8 cellular contexts compared by ENCODE assay signal in the genomic region with DNA sequence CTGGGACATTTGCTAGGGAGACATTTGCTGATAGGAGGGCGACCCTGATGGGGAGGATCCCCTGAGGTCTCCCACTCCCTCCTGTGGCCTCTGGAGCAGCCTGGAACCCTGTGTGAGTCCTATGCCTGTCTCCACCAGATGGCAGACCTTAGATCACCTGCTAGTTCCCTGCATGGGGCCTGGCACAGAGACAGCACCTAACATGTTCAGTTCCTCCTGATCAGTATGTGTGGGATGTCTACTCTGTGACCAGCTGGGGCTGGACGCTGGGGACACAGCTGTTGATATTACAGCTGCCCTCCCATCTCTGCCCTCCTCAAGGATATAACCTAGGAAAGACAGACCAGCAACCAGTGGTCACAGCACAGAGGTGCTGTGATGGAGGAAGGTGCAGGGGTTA. TPM values are rescaled to one million over a fixed set of nuclear protein-coding genes. Genes with fewer than 3 reads are reported as not detected.
DNase-seq lines count a peak whose midpoint lies in the region; ATAC-seq and TF ChIP-seq lines count a peak whose summit lies in the region.

No MANE protein-coding gene starts in this region.

- H3K4me3 ChIP-seq in CD8-positive, alpha-beta memory T cell (ENCODE audit: low read length) = peak overlapping the region; percentile 2
- no peak overlapping the region for H3K4me3 ChIP-seq in OCI-LY3 (ENCODE audit: low read length)

- H3K36me3 Mint-ChIP-seq in CD8-positive, alpha-beta memory T cell = peaks cover 0 to 16% (median 2%) of the 10 kb centered on the region in 3 donors

- peak overlapping the region; percentile 87 to 99 (median 96) for H3K27ac Mint-ChIP-seq in CD8-positive, alpha-beta memory T cell

- no peak overlapping the region for H3K4me2 ChIP-seq in OCI-LY3 (ENCODE audit: low read length)

- peak overlapping the region; percentile 89 for H3K27ac ChIP-seq in CD8-positive, alpha-beta memory T cell (ENCODE audit: low read depth, low read length)
- no peak overlapping the region for H3K27ac ChIP-seq in OCI-LY3 (ENCODE audit: low read length)
- H3K27ac ChIP-seq in caudate nucleus (ENCODE audit: low read depth, low read length) = no peak overlapping the region

- no peaks in the 10 kb centered on the region for H3K79me2 ChIP-seq in OCI-LY3 (ENCODE audit: low read length)

- DNase-seq in CD8-positive, alpha-beta memory T cell = peak in 3 of 5 donors; percentile 35 to 63 (median 47)
- peak; percentile 32 for DNase-seq in astrocyte of the hippocampus (ENCODE audit: low read depth, low spot score)
- DNase-seq in omental fat pad (ENCODE audit: low spot score) = peak; percentile 19
- no peak for DNase-seq in NCI-H187 (lab: John Stamatoyannopoulos, UW)
- no peak for DNase-seq in NCI-H1436 treated with DMSO at 0.1 percent for 48 hours (lab: John Stamatoyannopoulos, UW)
- no peak for DNase-seq in caudate nucleus (lab: John Stamatoyannopoulos, UW)

- no peaks in the 10 kb centered on the region for H3K9me3 ChIP-seq in CD8-positive, alpha-beta memory T cell (ENCODE audit: low read length)
- no peaks in the 10 kb centered on the region for H3K9me3 ChIP-seq in OCI-LY3 (ENCODE audit: insufficient read depth, low read length)

- ATAC-seq in GM21576 (IDR thresholded peaks at IDR 0.05; ENCODE audit: unreplicated experiment) = peak; percentile 36
- ATAC-seq in omental fat pad (ENCODE audit: low FRiP score) = no peak

- no peaks in the 10 kb centered on the region for H3K27me3 ChIP-seq in CD8-positive, alpha-beta memory T cell (ENCODE audit: insufficient read depth, low read length, poor library complexity, severe bottlenecking)
- H3K27me3 ChIP-seq in OCI-LY3 (ENCODE audit: low read depth, low read length) = no peaks in the 10 kb centered on the region

- TF ChIP-seq CTCF in OCI-LY3 (IDR thresholded peaks at IDR 0.05; ENCODE audit: low read depth, low read length) (peak; percentile 58), omental fat pad (IDR thresholded peaks at IDR 0.05) (no peak)

- POLR2A ChIA-PET in CD8-positive, alpha-beta memory T cell (lab: Charles Lee) = interaction anchor here (2.7 kb wide), 1 partner anchor 9 kb away, joined by 14 read pairs; no protein-coding TSS in a partner anchor

- peaks cover 48 to 69% (median 62%) of the 10 kb centered on the region in 3 donors for H3K4me1 Mint-ChIP-seq in CD8-positive, alpha-beta memory T cell

- no peaks in the 10 kb centered on the region for H4K20me1 ChIP-seq in OCI-LY3 (ENCODE audit: insufficient read depth, low read length)

- H3K27me3 Mint-ChIP-seq in CD8-positive, alpha-beta memory T cell = peaks cover 0 to 1% of the 10 kb centered on the region in 2 donors

- CTCF ChIA-PET in CD8-positive, alpha-beta memory T cell (lab: Charles Lee) = interaction anchor here (0.9 to 6.7 kb wide), 10 partner anchors 9 to 512 kb away, joined by 3 to 40 read pairs (median 6); no protein-coding TSS in a partner anchor

- H3K36me3 ChIP-seq in CD8-positive, alpha-beta memory T cell (ENCODE audit: insufficient read depth, low read length) = no peaks in the 10 kb centered on the region
- H3K36me3 ChIP-seq in OCI-LY3 (replicated peaks; ENCODE audit: low read depth, low read length) = no peaks in the 10 kb centered on the region

- peaks cover 36% of the 10 kb centered on the region for H3K4me1 ChIP-seq in CD8-positive, alpha-beta memory T cell (ENCODE audit: insufficient read depth, low read length)
- peaks cover 32% of the 10 kb centered on the region for H3K4me1 ChIP-seq in OCI-LY3 (ENCODE audit: low read length)

- H3K4me3 Mint-ChIP-seq in CD8-positive, alpha-beta memory T cell = peak overlapping the region; percentile 81 to 98 (median 87)

- H3K9me3 Mint-ChIP-seq in CD8-positive, alpha-beta memory T cell = no peaks in the 10 kb centered on the region

- no peak overlapping the region for H3K9ac ChIP-seq in OCI-LY3 (ENCODE audit: low read length)

- H2AFZ ChIP-seq in OCI-LY3 (ENCODE audit: low read depth, low read length) = no peak overlapping the region

RNA-seq across cellular contexts. Expression of gene ADCY7, which starts 1.1 kb away (rescaled TPM):
- total RNA-seq in CD8-positive, alpha-beta memory T cell = 10 to 100 TPM; 76.6 to 83.4 TPM
- polyA plus RNA-seq in CD8-positive, alpha-beta memory T cell = 88.1 TPM
- 10 to 100 TPM; 14.0 to 38.9 (median 21.4) TPM for total RNA-seq in omental fat pad

Comparison
In these comparisons a context has a peak if more than half of its experiments do, and no peak if none do; other contexts are left out.
1. DNase-seq: peak in CD8-positive, alpha-beta memory T cell (3 of 5), astrocyte of the hippocampus (single experiment) and omental fat pad (single experiment); none in NCI-H187 (0 of 2), NCI-H1436 treated with DMSO at 0.1 percent for 48 hours (single experiment) and caudate nucleus (0 of 61).